8 cellular contexts compared by ENCODE assay signal in genomic region chr18:3451989-3452749, GRCh38. TPM values are rescaled to one million over a fixed set of nuclear protein-coding genes. Genes with fewer than 3 reads are reported as not detected.
DNase-seq lines count a peak whose midpoint lies in the region; ATAC-seq and TF ChIP-seq lines count a peak whose summit lies in the region.

No MANE protein-coding gene starts in this region.

- CTCF ChIA-PET in activated naive CD4-positive, alpha-beta T cell treated with anti-CD3 and anti-CD28 coated beads, Interleukin-2, amount 10 ng/mL, durations not matched to agents 7 days and 5 days (lab: Charles Lee): interaction anchor here (1.0 to 7.5 kb wide), 10 partner anchors 10 to 213 kb away, joined by 3 to 69 read pairs (median 6); partner anchors contain the start of gene MYL12A

- ATAC-seq in Right ventricle myocardium superior (ENCODE audit: poor library complexity) (peak; percentile 6), HG03432 (IDR thresholded peaks at IDR 0.05; ENCODE audit: unreplicated experiment) (no peak), GM18502 (IDR thresholded peaks at IDR 0.05; ENCODE audit: poor library complexity, unreplicated experiment) (no peak)

- DNase-seq in DMS79 (lab: John Stamatoyannopoulos, UW) (peak; percentile 71), Right ventricle myocardium superior (peak; percentile 62), posterior vena cava (ENCODE audit: low spot score) (peak; percentile 86), cerebellum (ENCODE audit: low spot score) (no peak)
- peak; percentile 51 for DNase-seq in activated naive CD4-positive, alpha-beta T cell treated with anti-CD3 and anti-CD28 coated beads, Interleukin-2, amount 10 ng/mL, durations not matched to agents 7 days and 5 days

- peaks cover 44% of the 10 kb centered on the region for H3K4me1 Mint-ChIP-seq in activated naive CD4-positive, alpha-beta T cell treated with anti-CD3 and anti-CD28 coated beads, Interleukin-2, amount 10 ng/mL, durations not matched to agents 7 days and 5 days

- H4K20me1 ChIP-seq in OCI-LY3 (ENCODE audit: insufficient read depth, low read length): peaks cover 36% of the 10 kb centered on the region

- no peak for TF ChIP-seq CTCF in OCI-LY3 (IDR thresholded peaks at IDR 0.05; ENCODE audit: low read depth, low read length)

- H3K4me3 Mint-ChIP-seq in activated naive CD4-positive, alpha-beta T cell treated with anti-CD3 and anti-CD28 coated beads, Interleukin-2, amount 10 ng/mL, durations not matched to agents 7 days and 5 days: peak overlapping the region; percentile 88

- peaks cover 59% of the 10 kb centered on the region for H3K36me3 ChIP-seq in OCI-LY3 (replicated peaks; ENCODE audit: low read depth, low read length)

- H3K27ac ChIP-seq in OCI-LY3 (ENCODE audit: low read length): peak overlapping the region; percentile 95

- H3K9me3 ChIP-seq in OCI-LY3 (ENCODE audit: insufficient read depth, low read length): no peaks in the 10 kb centered on the region

- H3K4me3 ChIP-seq in OCI-LY3 (ENCODE audit: low read length): peak overlapping the region; percentile 94

- peaks cover 92% of the 10 kb centered on the region for H3K79me2 ChIP-seq in OCI-LY3 (ENCODE audit: low read length)

- intact Hi-C loops in Right ventricle myocardium superior (cut with DNase I) (loop anchor here (2.0 to 5.0 kb wide), 3 partner anchors 141 to 215 kb away; no protein-coding TSS in a partner anchor), posterior vena cava (cut with DNase I) (loop anchor here (5.0 to 10.0 kb wide), 5 partner anchors 50 to 213 kb away; partner anchors contain the start of gene MYL12B (in 1 of the 2))

- H3K4me1 ChIP-seq in OCI-LY3 (ENCODE audit: low read length): peaks cover 34% of the 10 kb centered on the region

- peak overlapping the region; percentile 85 for H3K4me2 ChIP-seq in OCI-LY3 (ENCODE audit: low read length)

- H3K27ac Mint-ChIP-seq in activated naive CD4-positive, alpha-beta T cell treated with anti-CD3 and anti-CD28 coated beads, Interleukin-2, amount 10 ng/mL, durations not matched to agents 7 days and 5 days: peak overlapping the region; percentile 98

- H3K36me3 Mint-ChIP-seq in activated naive CD4-positive, alpha-beta T cell treated with anti-CD3 and anti-CD28 coated beads, Interleukin-2, amount 10 ng/mL, durations not matched to agents 7 days and 5 days: peaks cover 10% of the 10 kb centered on the region

- no peaks in the 10 kb centered on the region for H3K27me3 ChIP-seq in OCI-LY3 (ENCODE audit: low read depth, low read length)

- peaks cover 12% of the 10 kb centered on the region for H3K27me3 Mint-ChIP-seq in activated naive CD4-positive, alpha-beta T cell treated with anti-CD3 and anti-CD28 coated beads, Interleukin-2, amount 10 ng/mL, durations not matched to agents 7 days and 5 days

- H3K9me3 Mint-ChIP-seq in activated naive CD4-positive, alpha-beta T cell treated with anti-CD3 and anti-CD28 coated beads, Interleukin-2, amount 10 ng/mL, durations not matched to agents 7 days and 5 days: no peaks in the 10 kb centered on the region

- no peak overlapping the region for H2AFZ ChIP-seq in OCI-LY3 (ENCODE audit: low read depth, low read length)

- peak overlapping the region; percentile 99 for H3K9ac ChIP-seq in OCI-LY3 (ENCODE audit: low read length)

RNA-seq across cellular contexts. Expression of gene TGIF1, which starts 2.2 kb away (rescaled TPM):
- total RNA-seq in Right ventricle myocardium superior (9.9 TPM), posterior vena cava (10 to 100 TPM; 25.9 to 30.0 TPM), cerebellum (30.3 TPM)
